Comparison of ENCODE assay signal across 19 cellular contexts in the genomic region with DNA sequence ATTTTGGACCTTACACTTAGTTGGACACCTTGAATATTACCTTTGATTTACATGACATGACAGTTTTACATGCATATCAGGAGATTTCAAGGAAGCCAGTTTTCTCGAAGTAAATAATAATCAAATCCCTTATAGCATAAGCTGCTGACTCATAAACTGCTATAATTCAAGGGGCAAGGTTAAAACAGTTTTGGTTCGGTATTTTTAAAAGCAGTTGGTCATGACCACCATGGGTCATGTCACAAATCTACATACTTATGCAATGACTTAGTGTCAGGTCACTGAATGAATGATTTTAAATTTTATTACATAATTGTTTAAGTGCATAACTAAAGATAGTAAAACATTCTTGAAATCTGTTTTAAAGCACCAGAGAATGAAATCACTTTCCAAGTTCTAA.
A peak's percentile ranks its signal among the peaks of the same experiment; 100 is the strongest.
DNase-seq lines count a peak whose midpoint lies in the region; ATAC-seq and TF ChIP-seq lines count a peak whose summit lies in the region.
"Had no signal": no experiment of that assay in that cellular context is flagged by ENCODE, and none has a peak within 500 bp of the region (broad histone marks: within the 10 kb centered on the region; RNA-seq: fewer than 3 reads in every experiment).

No MANE protein-coding gene starts in this region.

- ATAC-seq in GM19395 (IDR thresholded peaks at IDR 0.05; ENCODE audit: unreplicated experiment): no peak
- no peak for ATAC-seq in omental fat pad (ENCODE audit: low FRiP score)
- no peak for ATAC-seq in HG02763 (IDR thresholded peaks at IDR 0.05; ENCODE audit: unreplicated experiment)
- ATAC-seq: natural killer cell treated with Interleukin-12 subunit alpha and Interleukin-12 subunit beta and Interleukin-15 and Interleukin-18, amount 100 ng/mL, for 72 hours; sciatic nerve; stimulated activated effector memory CD8-positive, alpha-beta T cell treated with anti-CD3 and anti-CD28 coated beads, Interleukin-12 subunit alpha, Interleukin-12 subunit beta, amount 100 ng/mL, for 72 hours had no signal

- peak overlapping the region; percentile 48 to 81 (median 52) for H3K27ac Mint-ChIP-seq in nephron
- H3K27ac Mint-ChIP-seq: activated naive CD8-positive, alpha-beta T cell; natural killer cell treated with Interleukin-12 subunit alpha and Interleukin-12 subunit beta and Interleukin-15 and Interleukin-18, amount 100 ng/mL, for 72 hours; stimulated activated effector memory CD8-positive, alpha-beta T cell treated with anti-CD3 and anti-CD28 coated beads, Interleukin-12 subunit alpha, Interleukin-12 subunit beta, amount 100 ng/mL, for 72 hours had no signal

- TF ChIP-seq CTCF in nephron (IDR thresholded peaks at IDR 0.05; ENCODE audit: unreplicated experiment in 3 of 3) (no peak), testis (IDR thresholded peaks at IDR 0.05) (no peak), omental fat pad (IDR thresholded peaks at IDR 0.05) (no peak)

- H3K4me1 ChIP-seq in testis: no peaks in the 10 kb centered on the region

- H3K4me1 Mint-ChIP-seq in nephron: peaks cover 8% of the 10 kb centered on the region
- H3K4me1 Mint-ChIP-seq: stimulated activated effector memory CD8-positive, alpha-beta T cell treated with anti-CD3 and anti-CD28 coated beads, Interleukin-12 subunit alpha, Interleukin-12 subunit beta, amount 100 ng/mL, for 72 hours had no signal

- no peak overlapping the region for H3K4me3 Mint-ChIP-seq in nephron
- H3K4me3 Mint-ChIP-seq: activated naive CD8-positive, alpha-beta T cell; natural killer cell treated with Interleukin-12 subunit alpha and Interleukin-12 subunit beta and Interleukin-15 and Interleukin-18, amount 100 ng/mL, for 72 hours; stimulated activated effector memory CD8-positive, alpha-beta T cell treated with anti-CD3 and anti-CD28 coated beads, Interleukin-12 subunit alpha, Interleukin-12 subunit beta, amount 100 ng/mL, for 72 hours had no signal

- peaks cover 64% of the 10 kb centered on the region for H3K36me3 Mint-ChIP-seq in nephron (ENCODE audit: low read depth)
- H3K36me3 Mint-ChIP-seq: activated naive CD8-positive, alpha-beta T cell; natural killer cell treated with Interleukin-12 subunit alpha and Interleukin-12 subunit beta and Interleukin-15 and Interleukin-18, amount 100 ng/mL, for 72 hours; stimulated activated effector memory CD8-positive, alpha-beta T cell treated with anti-CD3 and anti-CD28 coated beads, Interleukin-12 subunit alpha, Interleukin-12 subunit beta, amount 100 ng/mL, for 72 hours had no signal

- DNase-seq in Caki2 (ENCODE audit: low read depth): peak; percentile 51
- DNase-seq in epithelial cell of prostate (ENCODE audit: low read depth, low spot score): no peak
- no peak for DNase-seq in testis
- DNase-seq in omental fat pad (ENCODE audit: low spot score): no peak
- DNase-seq: activated CD4-positive, CD25-positive, alpha-beta regulatory T cell treated with anti-CD3 and anti-CD28 coated beads, Interleukin-2, amount 50 U/mL, for 72 hours; activated T-cell treated with anti-CD3 and anti-CD28 coated beads, Interleukin-2, amount 50 U/mL, for 1 hour; DMS53; NCI-H1930; NCI-H748 treated with DMSO at 0.1 percent for 48 hours; T-helper 2 cell had no signal

- peak; percentile 19; the same call in 1 of the 2 replicates for TF ChIP-seq EP300 in Ishikawa (IDR thresholded peaks at IDR 0.05; ENCODE audit: borderline replicate concordance)

- no peaks in the 10 kb centered on the region for H3K27me3 ChIP-seq in testis

- TF ChIP-seq RAD21 in Ishikawa (IDR thresholded peaks at IDR 0.05; ENCODE audit: low read depth): no peak

- H3K9me3 Mint-ChIP-seq in nephron: no peaks in the 10 kb centered on the region
- H3K9me3 Mint-ChIP-seq: natural killer cell treated with Interleukin-12 subunit alpha and Interleukin-12 subunit beta and Interleukin-15 and Interleukin-18, amount 100 ng/mL, for 72 hours had no signal

- H3K9me3 ChIP-seq in testis: no peaks in the 10 kb centered on the region

- H3K27me3 Mint-ChIP-seq in nephron (ENCODE audit: low read depth): no peaks in the 10 kb centered on the region
- H3K27me3 Mint-ChIP-seq: activated naive CD8-positive, alpha-beta T cell; natural killer cell treated with Interleukin-12 subunit alpha and Interleukin-12 subunit beta and Interleukin-15 and Interleukin-18, amount 100 ng/mL, for 72 hours had no signal

- WGBS in testis, 2 donors: 73 to 86% methylated on average over 2 of the region's 2 CpGs

- intact Hi-C loops in testis (cut with DNase I; ENCODE audit: low total_unique reads): no loop called here

- in situ Hi-C loops in Caki2 (cut with HindIII; ENCODE audit: low pct_unique_long_range_greater_than_20kb, low sequenced_read_pairs): no loop called here

- H3K27ac ChIP-seq in epithelial cell of prostate (peak overlapping the region; percentile 0), testis (no peak overlapping the region)
- H3K27ac ChIP-seq: HL-60 had no signal

- no peak overlapping the region for H3K4me3 ChIP-seq in testis

- no peak for TF ChIP-seq POLR2A in testis (IDR thresholded peaks at IDR 0.05)

- no peaks in the 10 kb centered on the region for H3K36me3 ChIP-seq in testis (ENCODE audit: low read depth, missing control alignments)

TF ChIP-seq in Ishikawa, 13 proteins besides CTCF, POLR2A, EP300 and RAD21:
- TF ChIP-seq ZBTB7A (IDR thresholded peaks at IDR 0.05; ENCODE audit: low read depth) (no peak), FOXM1 (IDR thresholded peaks at IDR 0.05; ENCODE audit: borderline replicate concordance, low read depth) (no peak), NFIC (IDR thresholded peaks at IDR 0.05) (no peak), EGR1 (IDR thresholded peaks at IDR 0.05) (no peak), CREB1 (IDR thresholded peaks at IDR 0.05; ENCODE audit: low read depth) (no peak), USF1 (IDR thresholded peaks at IDR 0.05) (no peak)
